In the genomic region with DNA sequence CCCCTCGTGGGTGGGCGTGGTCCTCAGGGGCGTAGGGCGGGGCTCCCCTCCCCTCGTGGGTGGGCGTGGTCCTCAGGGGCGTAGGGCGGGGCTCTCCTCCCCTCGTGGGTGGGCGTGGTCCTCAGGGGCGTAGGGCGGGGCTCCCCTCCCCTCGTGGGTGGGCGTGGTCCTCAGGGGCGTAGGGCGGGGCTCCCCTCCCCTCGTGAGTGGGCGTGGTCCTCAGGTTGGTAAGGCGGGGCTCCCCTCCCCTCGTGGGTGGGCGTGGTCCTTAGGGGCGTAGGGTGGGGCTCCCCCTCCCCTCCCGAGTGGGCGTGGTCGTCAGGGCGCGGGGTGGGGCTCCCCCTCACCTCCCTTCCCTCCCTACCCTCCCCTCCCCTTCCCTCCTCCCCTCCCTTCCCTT, we compare ENCODE assay signal across 4 cellular contexts. TPM values are rescaled to one million over a fixed set of nuclear protein-coding genes. Genes with fewer than 3 reads are reported as not detected.
"Had no signal": no experiment of that assay in that cellular context is flagged by ENCODE, and none has a peak within 500 bp of the region (broad histone marks: within the 10 kb centered on the region; RNA-seq: fewer than 3 reads in every experiment).

No MANE protein-coding gene starts in this region.

RNA-seq across cellular contexts. Expression of gene SLC49A3, which starts 43.0 kb away (rescaled TPM):
- total RNA-seq: HT1080, MCF 10A, RPMI7951, SJCRH30 had no signal
